In genomic region chr15:31434418-31435255, GRCh38 we compare ENCODE assay signal across 8 cellular contexts.
DNase-seq lines count a peak whose midpoint lies in the region; ATAC-seq and TF ChIP-seq lines count a peak whose summit lies in the region.

No MANE protein-coding gene starts in this region.

- H3K36me3 Mint-ChIP-seq in glutamatergic neuron (ENCODE audit: unreplicated experiment): no peaks in the 10 kb centered on the region

- peaks cover 3% of the 10 kb centered on the region for H3K9me3 Mint-ChIP-seq in glutamatergic neuron (ENCODE audit: unreplicated experiment)

- peak; percentile 35 for ATAC-seq in HG02571 (IDR thresholded peaks at IDR 0.05; ENCODE audit: unreplicated experiment)

- TF ChIP-seq CTCF in glutamatergic neuron (IDR thresholded peaks at IDR 0.05; ENCODE audit: partially characterized antibody, unreplicated experiment): no peak

- H3K4me3 Mint-ChIP-seq in glutamatergic neuron (ENCODE audit: unreplicated experiment): peak overlapping the region; percentile 38

- H3K27me3 Mint-ChIP-seq in glutamatergic neuron (ENCODE audit: unreplicated experiment): peaks cover 3% of the 10 kb centered on the region

- H3K27ac Mint-ChIP-seq in glutamatergic neuron (ENCODE audit: unreplicated experiment): peak overlapping the region; percentile 34

- peaks cover 18% of the 10 kb centered on the region for H3K4me1 Mint-ChIP-seq in glutamatergic neuron (ENCODE audit: low read depth, unreplicated experiment)

- peak; percentile 34 for DNase-seq in GF-D8 (lab: John Stamatoyannopoulos, UW)
- DNase-seq in NOMO-1 treated with dmso at 0.1 percent for 144 hours (lab: John Stamatoyannopoulos, UW; ENCODE audit: unreplicated experiment): peak; percentile 81
- peak; percentile 74 for DNase-seq in activated T-helper 1 cell treated with Interleukin-2 at 50 U/mL for 16 hours (ENCODE audit: low read depth)
- no peak for DNase-seq in glutamatergic neuron
- DNase-seq in stimulated activated CD4-positive, alpha-beta T cell treated with anti-CD3 and anti-CD28 coated beads, Interleukin-12 subunit alpha, Interleukin-12 subunit beta, amount 100 ng/mL, for 4 hours: peak; percentile 69
- DNase-seq in NCI-H345 treated with DMSO at 0.1 percent for 48 hours (lab: John Stamatoyannopoulos, UW; ENCODE audit: unreplicated experiment): no peak
- no peak for DNase-seq in NCI-H748 treated with DMSO at 0.1 percent for 48 hours (lab: John Stamatoyannopoulos, UW)

Comparison
In these comparisons a context has a peak if more than half of its experiments do, and no peak if none do; other contexts are left out.
1. DNase-seq: peak in GF-D8 (single experiment), NOMO-1 treated with dmso at 0.1 percent for 144 hours (single experiment), activated T-helper 1 cell treated with Interleukin-2 at 50 U/mL for 16 hours (single experiment) and stimulated activated CD4-positive, alpha-beta T cell treated with anti-CD3 and anti-CD28 coated beads, Interleukin-12 subunit alpha, Interleukin-12 subunit beta, amount 100 ng/mL, for 4 hours (single experiment); none in glutamatergic neuron (single experiment), NCI-H345 treated with DMSO at 0.1 percent for 48 hours (single experiment) and NCI-H748 treated with DMSO at 0.1 percent for 48 hours (single experiment).